12 cellular contexts compared by ENCODE assay signal in the genomic region with DNA sequence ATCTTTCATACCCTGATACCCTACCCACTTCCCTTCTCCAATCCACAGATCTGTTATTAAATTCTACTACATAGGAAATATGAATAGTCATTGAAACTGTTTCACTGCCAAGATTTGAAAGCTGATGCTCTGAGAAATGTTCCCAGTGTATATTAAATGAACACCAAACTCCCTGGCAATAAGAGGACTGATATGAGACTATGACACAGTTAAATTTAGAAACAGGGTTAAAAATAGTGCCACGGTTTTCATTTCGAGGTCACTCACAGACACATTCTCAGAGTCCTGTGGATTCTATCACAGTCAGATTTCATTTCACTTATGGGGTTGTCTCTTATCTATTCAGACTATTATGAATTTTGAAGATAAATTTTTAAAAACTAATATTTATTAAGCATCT. TPM values are rescaled to one million over a fixed set of nuclear protein-coding genes. Genes with fewer than 3 reads are reported as not detected.
DNase-seq lines count a peak whose midpoint lies in the region; ATAC-seq and TF ChIP-seq lines count a peak whose summit lies in the region.
"Had no signal": no experiment of that assay in that cellular context is flagged by ENCODE, and none has a peak within 500 bp of the region (broad histone marks: within the 10 kb centered on the region; RNA-seq: fewer than 3 reads in every experiment).

No MANE protein-coding gene starts in this region.

- no peak overlapping the region for H3K9ac ChIP-seq in H9 (ENCODE audit: extremely low read depth, insufficient read length, low read length)

- H3K4ac ChIP-seq in H9 (ENCODE audit: low read depth, low read length), result no peak overlapping the region

- H3K4me2 ChIP-seq in H9 (ENCODE audit: insufficient read depth, insufficient read length, low read length), result no peak overlapping the region

- no peaks in the 10 kb centered on the region for H4K20me1 ChIP-seq in H9 (ENCODE audit: control insufficient read depth, insufficient read depth, insufficient read length)

- no peaks in the 10 kb centered on the region for H3K36me3 ChIP-seq in thyroid gland
- H3K36me3 ChIP-seq: BE2C had no signal

- H3K14ac ChIP-seq in H9 (ENCODE audit: insufficient read depth, low read length), result no peak overlapping the region

- H3K9me3 Mint-ChIP-seq in chondrocyte (ENCODE audit: low read depth) (peaks cover 1% of the 10 kb centered on the region), H9 (peaks cover 1 to 2% of the 10 kb centered on the region in 2 experiments; a peak in 1 of 5 replicates)
- H3K9me3 Mint-ChIP-seq: activated T-cell treated with anti-CD3 and anti-CD28 coated beads, Interleukin-2, amount 50 U/mL, for 4 hours had no signal

- WGBS in H9 (ENCODE audit: extremely low coverage, insufficient read length, low lambda C conversion rate), result no CpG with 5 or more reads among the region's 2 CpGs
- 43 to 54% methylated on average over 2 of the region's 2 CpGs for WGBS in thyroid gland, 2 donors

- H4K5ac ChIP-seq in H9 (ENCODE audit: insufficient read length, low read depth, low read length), result no peak overlapping the region

- H3K4me1 Mint-ChIP-seq in chondrocyte (ENCODE audit: low read depth) (peaks cover 7% of the 10 kb centered on the region), H9 (peaks cover 12% of the 10 kb centered on the region in 2 experiments)

- H3T11ph ChIP-seq in H9 (ENCODE audit: low read length), result no peak overlapping the region

- no peak overlapping the region for H4K91ac ChIP-seq in H9 (ENCODE audit: insufficient read length, low read depth, low read length)

- no peaks in the 10 kb centered on the region for H3K79me1 ChIP-seq in H9 (ENCODE audit: insufficient read depth, low read depth, low read length, poor library complexity, severe bottlenecking)

- H3K23ac ChIP-seq in H9 (ENCODE audit: insufficient read length, low read depth, low read length), result no peak overlapping the region

- DNase-seq in chondrocyte (ENCODE audit: low spot score) (no peak), H9 (no peak), AG20443 (ENCODE audit: low spot score) (no peak), thyroid gland (no peak), nucleus accumbens (lab: John Stamatoyannopoulos, UW) (no peak)
- DNase-seq: activated T-cell treated with anti-CD3 and anti-CD28 coated beads, Interleukin-2, amount 50 U/mL, for 4 hours; BE2C; NCI-H1694 had no signal

- H3K27ac Mint-ChIP-seq in chondrocyte (ENCODE audit: unreplicated experiment), result peak overlapping the region; percentile 1
- H3K27ac Mint-ChIP-seq in H9, result no peak overlapping the region
- H3K27ac Mint-ChIP-seq: progenitor cell of endocrine pancreas had no signal

- intact Hi-C loops in thyroid gland (cut with DNase I), result no loop called here

- H4K8ac ChIP-seq in H9 (replicated peaks; ENCODE audit: insufficient read length, low read depth, low read length), result no peak overlapping the region

- no peaks in the 10 kb centered on the region for H3K4me1 ChIP-seq in H9 (ENCODE audit: insufficient read depth, low read length)
- H3K4me1 ChIP-seq in thyroid gland, result peaks cover 3 to 12% of the 10 kb centered on the region in 2 donors
- H3K4me1 ChIP-seq: BE2C had no signal

- H2BK12ac ChIP-seq in H9 (ENCODE audit: insufficient read length, low read depth, low read length), result no peak overlapping the region

- no peak overlapping the region for H2BK20ac ChIP-seq in H9 (ENCODE audit: low read depth, low read length, poor library complexity, severe bottlenecking)

- H3K27me3 Mint-ChIP-seq in chondrocyte (ENCODE audit: low read depth) (no peaks in the 10 kb centered on the region), H9 (ENCODE audit: low read depth) (no peaks in the 10 kb centered on the region)
- H3K27me3 Mint-ChIP-seq: progenitor cell of endocrine pancreas had no signal

- H2BK120ac ChIP-seq in H9 (ENCODE audit: low read depth, low read length, poor library complexity, severe bottlenecking), result no peak overlapping the region

- no peaks in the 10 kb centered on the region for H3K79me2 ChIP-seq in H9 (ENCODE audit: insufficient read depth, low read length)

- TF ChIP-seq POLR2A in thyroid gland (IDR thresholded peaks at IDR 0.05), result no peak

- no peak overlapping the region for H2BK15ac ChIP-seq in H9 (ENCODE audit: low read depth, low read length)

- H3K27me3 ChIP-seq in H9 (ENCODE audit: insufficient read depth, low read length) (no peaks in the 10 kb centered on the region), thyroid gland (no peaks in the 10 kb centered on the region)
- H3K27me3 ChIP-seq: BE2C had no signal

- no peak overlapping the region for H2BK5ac ChIP-seq in H9 (ENCODE audit: insufficient read length, low read length)

- no peak overlapping the region for H3K27ac ChIP-seq in H9 (ENCODE audit: insufficient read length, low read depth, low read length)
- H3K27ac ChIP-seq in thyroid gland, result no peak overlapping the region

- H3K18ac ChIP-seq in H9 (ENCODE audit: insufficient read length, low read depth, low read length), result no peak overlapping the region

- H3K4me3 Mint-ChIP-seq in chondrocyte (ENCODE audit: unreplicated experiment), result no peak overlapping the region
- H3K4me3 Mint-ChIP-seq in H9, result no peak overlapping the region
- H3K4me3 Mint-ChIP-seq: activated T-cell treated with anti-CD3 and anti-CD28 coated beads, Interleukin-2, amount 50 U/mL, for 4 hours had no signal

- H3K36me3 Mint-ChIP-seq in chondrocyte (ENCODE audit: low read depth), result peaks cover under 1% of the 10 kb centered on the region
- H3K36me3 Mint-ChIP-seq in H9 (ENCODE audit: insufficient read depth in 1 of 3, low read depth in 3 of 3), result no peaks in the 10 kb centered on the region

- no peak overlapping the region for H3K4me3 ChIP-seq in thyroid gland (replicated peaks in 1 of 3)

- peak; percentile 79 for ATAC-seq in GM18499 (IDR thresholded peaks at IDR 0.05; ENCODE audit: insufficient read depth, unreplicated experiment)
- peak; percentile 73 for ATAC-seq in GM21367 (IDR thresholded peaks at IDR 0.05; ENCODE audit: unreplicated experiment)
- peak; percentile 59 for ATAC-seq in HG03060 (IDR thresholded peaks at IDR 0.05; ENCODE audit: low read depth, unreplicated experiment)
- ATAC-seq: activated T-cell treated with anti-CD3 and anti-CD28 coated beads, Interleukin-2, amount 50 U/mL, for 4 hours had no signal

- H2AK5ac ChIP-seq in H9 (ENCODE audit: insufficient read length, low read length), result no peak overlapping the region

- H3K9me3 ChIP-seq in H9 (ENCODE audit: control insufficient read depth, low read depth, low read length) (no peaks in the 10 kb centered on the region), thyroid gland (no peaks in the 10 kb centered on the region)
- H3K9me3 ChIP-seq: BE2C had no signal

- no peak overlapping the region for H3K56ac ChIP-seq in H9 (ENCODE audit: insufficient read length, low read depth, low read length)

- no peaks in the 10 kb centered on the region for H3K23me2 ChIP-seq in H9 (ENCODE audit: insufficient read length, low read depth, low read length, poor library complexity, severe bottlenecking)

- H2AFZ ChIP-seq in H9 (ENCODE audit: low read length), result no peak overlapping the region

- no peak for TF ChIP-seq CTCF in chondrocyte (IDR thresholded peaks at IDR 0.05)
- no peak for TF ChIP-seq CTCF in H9 (conservative IDR thresholded peaks at IDR 0.05)
- no peak for TF ChIP-seq CTCF in thyroid gland (IDR thresholded peaks at IDR 0.05)

RNA-seq across cellular contexts. Expression of a gene that starts 27.2 kb away (rescaled TPM):
- total RNA-seq in chondrocyte (53.8 to 68.4 TPM (median 55.0 TPM) in 3 replicates), H9 (2021) (13.2 and 13.8 TPM in 2 replicates), thyroid gland (10 to 100 TPM; 33.4 to 58.4 (median 40.8) TPM)
